Comparison of ENCODE assay signal across 26 cellular contexts in genomic region chr12:2886768-2887450, GRCh38. TPM values are rescaled to one million over a fixed set of nuclear protein-coding genes. Genes with fewer than 3 reads are reported as not detected.
DNase-seq lines count a peak whose midpoint lies in the region; ATAC-seq, FAIRE-seq and TF ChIP-seq lines count a peak whose summit lies in the region.
"Had no signal": no experiment of that assay in that cellular context is flagged by ENCODE, and none has a peak within 500 bp of the region (broad histone marks: within the 10 kb centered on the region; RNA-seq: fewer than 3 reads in every experiment).

No MANE protein-coding gene starts in this region.

- peaks cover 16% of the 10 kb centered on the region for H3K79me2 ChIP-seq in HepG2 (ENCODE audit: insufficient read depth, low read length)

- H2AFZ ChIP-seq in HepG2 (ENCODE audit: low read length) = no peak overlapping the region
- H2AFZ ChIP-seq: GM23248 had no signal

- peak overlapping the region; percentile 44 for H3K27ac ChIP-seq in HepG2 (ENCODE audit: extremely low read length, insufficient read depth, low read length)
- H3K27ac ChIP-seq: A549, GM23248 had no signal

- FAIRE-seq in HepG2 (lab: Jason Lieb, UNC) = no peak
- FAIRE-seq: A549, D721Med, GM12878, GM19239, H1 had no signal

- POLR2A ChIA-PET in HepG2 (lab: Yijun Ruan, JAX) = interaction anchor here (0.6 to 1.0 kb wide), 3 partner anchors 10 to 168 kb away, joined by 3 to 5 read pairs (median 3); partner anchors contain the start of genes FOXM1 and RHNO1

- no peak for TF ChIP-seq RAD21 in HepG2 (CRISPR knock-in tag; IDR thresholded peaks at IDR 0.05)

- H3K27me3 ChIP-seq in HepG2 (ENCODE audit: control insufficient read depth in 1 of 2, insufficient read depth in 2 of 2, low read length in 2 of 2) = no peaks in the 10 kb centered on the region; a peak in 1 of 5 replicates
- H3K27me3 ChIP-seq: BE2C; BLaER1 treated with 17β-estradiol and CSF1 and Interleukin-3, amounts not matched to agents 10 nM and 100 nM had no signal

- peaks cover 53% of the 10 kb centered on the region for H3K4me1 ChIP-seq in HepG2 (ENCODE audit: insufficient read depth, low read length)
- H3K4me1 ChIP-seq: BE2C had no signal

- H3K9me3 ChIP-seq in HepG2 (ENCODE audit: low read length) = no peaks in the 10 kb centered on the region
- H3K9me3 ChIP-seq: A549, BE2C had no signal

- in situ Hi-C loops in HepG2 (cut with HindIII; ENCODE audit: extremely low pct_ligation_motif_present, low pct_unique_long_range_greater_than_20kb) (loop anchor here (5.0 to 10.0 kb wide), 2 partner anchors 70 to 148 kb away; partner anchors contain the start of gene TEAD4), KBM-7 (cut with MboI; ENCODE audit: low pct_unique_long_range_greater_than_20kb, low sequenced_read_pairs) (no loop called here)

- no peak overlapping the region for H3K4me3 ChIP-seq in HepG2 (replicated peaks in 1 of 3; ENCODE audit: insufficient read depth in 1 of 3, low read depth in 2 of 3, low read length in 3 of 3)
- H3K4me3 ChIP-seq: A549; BLaER1 treated with 17β-estradiol and CSF1 and Interleukin-3, amounts not matched to agents 10 nM and 100 nM; GM12878; GM23248 had no signal

- CTCF ChIA-PET in HepG2 (lab: Yijun Ruan, JAX; ENCODE audit: low intra/inter-chr PET ratio, low total read pairs) = no interaction called here

- peaks cover 0 to 7% of the 10 kb centered on the region in 2 experiments; a peak in 1 of 5 replicates for H3K36me3 ChIP-seq in HepG2 (replicated peaks in 1 of 2; ENCODE audit: control insufficient read depth in 1 of 2, insufficient read depth in 2 of 2, low read length in 2 of 2)

- no peak for TF ChIP-seq POLR2A in HepG2 (IDR thresholded peaks at IDR 0.05; ENCODE audit: insufficient read depth in 1 of 2, low read depth in 2 of 2, low read length in 2 of 2)

- peak overlapping the region; percentile 33; the same call in 1 of the 2 replicates for H3K4me2 ChIP-seq in HepG2 (ENCODE audit: low read depth, low read length)
- H3K4me2 ChIP-seq: A549; BLaER1 treated with 17β-estradiol and CSF1 and Interleukin-3, amounts not matched to agents 10 nM and 100 nM had no signal

- ATAC-seq in HepG2 (no peak), left colon (no peak)
- ATAC-seq: A549, GM12878 had no signal

- TF ChIP-seq EP300 in HepG2 (IDR thresholded peaks at IDR 0.05; ENCODE audit: low read depth in 2 of 2, low read length in 2 of 2) (no peak), HepG2 (CRISPR knock-in tag; IDR thresholded peaks at IDR 0.05; ENCODE audit: borderline replicate concordance) (no peak)

- H4K20me1 ChIP-seq in HepG2 (ENCODE audit: insufficient read depth, low read length) = no peaks in the 10 kb centered on the region

- peak; percentile 27 for DNase-seq in activated effector memory CD4-positive, alpha-beta T cell treated with anti-CD3 and anti-CD28 coated beads, Interleukin-2, amount 50 U/mL, for 16 hours
- no peak for DNase-seq in activated effector memory CD4-positive, alpha-beta T cell treated with Interleukin-2 at 50 U/mL for 16 hours
- DNase-seq in HepG2 (ENCODE audit: low spot score) (peak; percentile 45), renal cortical epithelial cell (ENCODE audit: low read depth) (peak; percentile 78), left colon (no peak), KBM-7 (no peak)
- DNase-seq: 8988T; ACHN; AML-193; BE2C; CD4-positive, alpha-beta T cell; CD8-positive, alpha-beta memory T cell; DMS 273 treated with DMSO at 0.1 percent for 48 hours; DMS79; EL; GDM1; GM23248; H7; HCEC 1CT had no signal

- no peak for TF ChIP-seq CTCF in HepG2 (CRISPR knock-in tag; IDR thresholded peaks at IDR 0.05)

- WGBS in HepG2 (ENCODE audit: low lambda C conversion rate) = 65% methylated on average over 10 of the region's 10 CpGs

- no TSS peak for BruUV-seq in HepG2 (replicated peaks; lab: Mats Ljungman, UMichigan)

- intact Hi-C loops in HepG2 (cut with micrococcal nuclease; ENCODE audit: unreplicated experiment) (loop anchor here (2.0 to 5.0 kb wide), 2 partner anchors 40 to 148 kb away; no protein-coding TSS in a partner anchor), left colon (cut with DNase I, micrococcal nuclease) (no loop called here)

- H3K9ac ChIP-seq in HepG2 (ENCODE audit: insufficient read depth, low read depth, low read length) = no peak overlapping the region
- H3K9ac ChIP-seq: BLaER1 treated with 17β-estradiol and CSF1 and Interleukin-3, amounts not matched to agents 10 nM and 100 nM; GM23248 had no signal

RNA-seq across cellular contexts. Expression of gene TULP3, which starts 3.8 kb away (rescaled TPM):
- total RNA-seq in HepG2 (2016; rRNA removed; fragmentation: Illumina TruSeq; extraction: Trizol) (11.2 and 11.8 TPM in 2 replicates), renal cortical epithelial cell (15.5 and 27.1 TPM in 2 replicates), left colon (1 to 10 TPM; 7.5 to 9.9 TPM)
- 2.7 and 3.0 TPM in 2 replicates for total RNA-seq in HepG2 (2016; cell fraction: cytosol; rRNA removed; fragmentation: Illumina TruSeq; extraction: Trizol; ENCODE audit: low read depth)
- total RNA-seq in HepG2 (2016; cell fraction: insoluble cytoplasmic fraction; rRNA removed; fragmentation: Illumina TruSeq; extraction: Trizol) = 10.0 and 12.0 TPM in 2 replicates
- total RNA-seq in HepG2 (2016; cell fraction: membrane; rRNA removed; fragmentation: Illumina TruSeq; extraction: Trizol) = 6.8 and 7.0 TPM in 2 replicates
- 6.3 and 7.5 TPM in 2 replicates for total RNA-seq in HepG2 (2016; cell fraction: nucleus; rRNA removed; fragmentation: Illumina TruSeq; extraction: Trizol)
- polyA plus RNA-seq in HepG2 (2011; rRNA removed) = 10.7 and 13.2 TPM in 2 replicates
- 8.1 and 8.2 TPM in 2 replicates for polyA plus RNA-seq in HepG2 (2011; cell fraction: cytosol; rRNA removed)
- 12.8 and 13.4 TPM in 2 replicates for polyA plus RNA-seq in HepG2 (2011; cell fraction: nucleus; rRNA removed)
- 7.2 and 8.1 TPM in 2 replicates for polyA plus RNA-seq in HepG2 (2012)
- polyA plus RNA-seq in HepG2 (2016; cell fraction: cytosol; fragmentation: Illumina TruSeq; extraction: Trizol; ENCODE audit: low read depth) = 1.6 and 2.0 TPM in 2 replicates
- polyA plus RNA-seq in HepG2 (2016; cell fraction: insoluble cytoplasmic fraction; fragmentation: Illumina TruSeq; extraction: Trizol; ENCODE audit: low read depth) = 11.0 and 19.3 TPM in 2 replicates
- polyA plus RNA-seq in HepG2 (2016; cell fraction: membrane; fragmentation: Illumina TruSeq; extraction: Trizol; ENCODE audit: low read depth) = 5.8 and 6.9 TPM in 2 replicates
- polyA plus RNA-seq in HepG2 (2016; cell fraction: nucleus; fragmentation: Illumina TruSeq; extraction: Trizol; ENCODE audit: insufficient read depth, low read depth) = 22.8 and 24.8 TPM in 2 replicates
- polyA minus RNA-seq in HepG2 (2011; rRNA and poly(A)+ RNA removed; ENCODE audit: low replicate concordance) = 15.0 and 20.9 TPM in 2 replicates
- polyA minus RNA-seq in HepG2 (2011; cell fraction: cytosol; rRNA and poly(A)+ RNA removed) = 5.6 and 6.9 TPM in 2 replicates
- 5.6 and 6.1 TPM in 2 replicates for polyA minus RNA-seq in HepG2 (2011; cell fraction: nucleus; rRNA and poly(A)+ RNA removed)

RNA-seq across cellular contexts. Expression of gene RHNO1, which starts 9.9 kb away (rescaled TPM):
- total RNA-seq in HepG2 (2016; rRNA removed; fragmentation: Illumina TruSeq; extraction: Trizol) (27.2 and 30.4 TPM in 2 replicates), renal cortical epithelial cell (18.0 and 22.7 TPM in 2 replicates), left colon (10 to 100 TPM; 18.5 to 20.6 TPM)
- 21.1 and 34.2 TPM in 2 replicates for total RNA-seq in HepG2 (2016; cell fraction: cytosol; rRNA removed; fragmentation: Illumina TruSeq; extraction: Trizol; ENCODE audit: low read depth)
- 25.6 and 27.8 TPM in 2 replicates for total RNA-seq in HepG2 (2016; cell fraction: insoluble cytoplasmic fraction; rRNA removed; fragmentation: Illumina TruSeq; extraction: Trizol)
- 46.0 and 68.5 TPM in 2 replicates for total RNA-seq in HepG2 (2016; cell fraction: membrane; rRNA removed; fragmentation: Illumina TruSeq; extraction: Trizol)
- total RNA-seq in HepG2 (2016; cell fraction: nucleus; rRNA removed; fragmentation: Illumina TruSeq; extraction: Trizol) = 11.0 and 12.2 TPM in 2 replicates
- polyA plus RNA-seq in HepG2 (2011; rRNA removed) = 37.4 and 49.6 TPM in 2 replicates
- 24.5 and 28.5 TPM in 2 replicates for polyA plus RNA-seq in HepG2 (2011; cell fraction: cytosol; rRNA removed)
- 5.2 and 7.5 TPM in 2 replicates for polyA plus RNA-seq in HepG2 (2011; cell fraction: nucleus; rRNA removed)
- polyA plus RNA-seq in HepG2 (2012) = 12.7 and 23.0 TPM in 2 replicates
- 31.9 and 64.1 TPM in 2 replicates for polyA plus RNA-seq in HepG2 (2016; cell fraction: cytosol; fragmentation: Illumina TruSeq; extraction: Trizol; ENCODE audit: low read depth)
- polyA plus RNA-seq in HepG2 (2016; cell fraction: insoluble cytoplasmic fraction; fragmentation: Illumina TruSeq; extraction: Trizol; ENCODE audit: low read depth) = 61.5 and 67.1 TPM in 2 replicates
- 69.7 and 97.7 TPM in 2 replicates for polyA plus RNA-seq in HepG2 (2016; cell fraction: membrane; fragmentation: Illumina TruSeq; extraction: Trizol; ENCODE audit: low read depth)
- polyA plus RNA-seq in HepG2 (2016; cell fraction: nucleus; fragmentation: Illumina TruSeq; extraction: Trizol; ENCODE audit: insufficient read depth, low read depth) = 22.6 and 24.4 TPM in 2 replicates
- 20.8 and 79.2 TPM in 2 replicates for polyA minus RNA-seq in HepG2 (2011; rRNA and poly(A)+ RNA removed; ENCODE audit: low replicate concordance)
- 18.6 and 19.5 TPM in 2 replicates for polyA minus RNA-seq in HepG2 (2011; cell fraction: cytosol; rRNA and poly(A)+ RNA removed)
- 5.0 and 7.2 TPM in 2 replicates for polyA minus RNA-seq in HepG2 (2011; cell fraction: nucleus; rRNA and poly(A)+ RNA removed)

RNA-seq across cellular contexts. Expression of gene FOXM1, which starts 9.9 kb away (rescaled TPM):
- 25.9 and 28.6 TPM in 2 replicates for total RNA-seq in HepG2 (2016; rRNA removed; fragmentation: Illumina TruSeq; extraction: Trizol)
- total RNA-seq in HepG2 (2016; cell fraction: cytosol; rRNA removed; fragmentation: Illumina TruSeq; extraction: Trizol; ENCODE audit: low read depth) = 25.4 and 25.7 TPM in 2 replicates
- 22.5 and 24.1 TPM in 2 replicates for total RNA-seq in HepG2 (2016; cell fraction: insoluble cytoplasmic fraction; rRNA removed; fragmentation: Illumina TruSeq; extraction: Trizol)
- total RNA-seq in HepG2 (2016; cell fraction: membrane; rRNA removed; fragmentation: Illumina TruSeq; extraction: Trizol) = 75.7 and 77.8 TPM in 2 replicates
- total RNA-seq in HepG2 (2016; cell fraction: nucleus; rRNA removed; fragmentation: Illumina TruSeq; extraction: Trizol) = 21.2 and 26.7 TPM in 2 replicates
- polyA plus RNA-seq in HepG2 (2011; rRNA removed) = 13.0 and 17.1 TPM in 2 replicates
- polyA plus RNA-seq in HepG2 (2011; cell fraction: cytosol; rRNA removed) = 10.5 and 13.6 TPM in 2 replicates
- polyA plus RNA-seq in HepG2 (2011; cell fraction: nucleus; rRNA removed) = 19.0 and 26.5 TPM in 2 replicates
- 12.5 and 25.0 TPM in 2 replicates for polyA plus RNA-seq in HepG2 (2012)
- 77.1 and 77.7 TPM in 2 replicates for polyA plus RNA-seq in HepG2 (2016; cell fraction: cytosol; fragmentation: Illumina TruSeq; extraction: Trizol; ENCODE audit: low read depth)
- 47.3 and 73.5 TPM in 2 replicates for polyA plus RNA-seq in HepG2 (2016; cell fraction: insoluble cytoplasmic fraction; fragmentation: Illumina TruSeq; extraction: Trizol; ENCODE audit: low read depth)
- polyA plus RNA-seq in HepG2 (2016; cell fraction: membrane; fragmentation: Illumina TruSeq; extraction: Trizol; ENCODE audit: low read depth) = 163 and 181 TPM in 2 replicates
- 78.8 and 80.9 TPM in 2 replicates for polyA plus RNA-seq in HepG2 (2016; cell fraction: nucleus; fragmentation: Illumina TruSeq; extraction: Trizol; ENCODE audit: insufficient read depth, low read depth)
- polyA minus RNA-seq in HepG2 (2011; rRNA and poly(A)+ RNA removed; ENCODE audit: low replicate concordance) = 19.2 and 106 TPM in 2 replicates
- polyA minus RNA-seq in HepG2 (2011; cell fraction: cytosol; rRNA and poly(A)+ RNA removed) = 12.0 and 16.2 TPM in 2 replicates
- 11.6 and 12.9 TPM in 2 replicates for polyA minus RNA-seq in HepG2 (2011; cell fraction: nucleus; rRNA and poly(A)+ RNA removed)
- 0.60 and 4.9 TPM in 2 replicates for total RNA-seq in renal cortical epithelial cell
- 10 to 100 TPM in 1 of 2 donors, 1 to 10 TPM in 1; 6.5 to 19.8 TPM for total RNA-seq in left colon
- polyA plus RNA-seq: CD14-positive monocyte had no signal

RNA-seq across cellular contexts. Expression of gene TEX52, which starts 30.1 kb away (rescaled TPM):
- 0.17 TPM in 1 of 2 replicates, not detected in the other for total RNA-seq in HepG2 (2016; rRNA removed; fragmentation: Illumina TruSeq; extraction: Trizol)
- not detected in 2 replicates for total RNA-seq in HepG2 (2016; cell fraction: cytosol; rRNA removed; fragmentation: Illumina TruSeq; extraction: Trizol; ENCODE audit: low read depth)
- not detected in 2 replicates for total RNA-seq in HepG2 (2016; cell fraction: insoluble cytoplasmic fraction; rRNA removed; fragmentation: Illumina TruSeq; extraction: Trizol)
- 0.15 TPM in 1 of 2 replicates, not detected in the other for total RNA-seq in HepG2 (2016; cell fraction: membrane; rRNA removed; fragmentation: Illumina TruSeq; extraction: Trizol)
- total RNA-seq in HepG2 (2016; cell fraction: nucleus; rRNA removed; fragmentation: Illumina TruSeq; extraction: Trizol) = not detected in 2 replicates
- 0.05 TPM in 1 of 2 replicates, not detected in the other for polyA plus RNA-seq in HepG2 (2011; rRNA removed)
- not detected in 2 replicates for polyA plus RNA-seq in HepG2 (2011; cell fraction: cytosol; rRNA removed)
- not detected in 2 replicates for polyA plus RNA-seq in HepG2 (2011; cell fraction: nucleus; rRNA removed)
- 0.32 and 0.44 TPM in 2 replicates for polyA plus RNA-seq in HepG2 (2012)
- not detected in 2 replicates for polyA plus RNA-seq in HepG2 (2016; cell fraction: cytosol; fragmentation: Illumina TruSeq; extraction: Trizol; ENCODE audit: low read depth)
- polyA plus RNA-seq in HepG2 (2016; cell fraction: insoluble cytoplasmic fraction; fragmentation: Illumina TruSeq; extraction: Trizol; ENCODE audit: low read depth) = not detected in 2 replicates
- not detected in 2 replicates for polyA plus RNA-seq in HepG2 (2016; cell fraction: membrane; fragmentation: Illumina TruSeq; extraction: Trizol; ENCODE audit: low read depth)
- polyA plus RNA-seq in HepG2 (2016; cell fraction: nucleus; fragmentation: Illumina TruSeq; extraction: Trizol; ENCODE audit: insufficient read depth, low read depth) = not detected in 2 replicates
- polyA minus RNA-seq in HepG2 (2011; rRNA and poly(A)+ RNA removed; ENCODE audit: low replicate concordance) = 0.34 TPM in 1 of 2 replicates, not detected in the other
- not detected in 2 replicates for polyA minus RNA-seq in HepG2 (2011; cell fraction: cytosol; rRNA and poly(A)+ RNA removed)
- polyA minus RNA-seq in HepG2 (2011; cell fraction: nucleus; rRNA and poly(A)+ RNA removed) = 0.52 TPM in 1 of 2 replicates, not detected in the other
- total RNA-seq in renal cortical epithelial cell = not detected in 2 replicates
- not detected for total RNA-seq in left colon
- total RNA-seq: CD4-positive, alpha-beta T cell; CD8-positive, alpha-beta memory T cell; GM12878; GM23248; H1; H7 had no signal
- polyA plus RNA-seq: A549; CD14-positive monocyte; CD8-positive, alpha-beta memory T cell; GM23248; H1 had no signal

RNA-seq across cellular contexts. Expression of gene NRIP2, which starts 52.1 kb away (rescaled TPM):
- total RNA-seq in HepG2 (2016; rRNA removed; fragmentation: Illumina TruSeq; extraction: Trizol) (not detected in 2 replicates), renal cortical epithelial cell (not detected in 2 replicates), left colon (1 to 10 TPM; 1.2 to 1.8 TPM)
- total RNA-seq in HepG2 (2016; cell fraction: cytosol; rRNA removed; fragmentation: Illumina TruSeq; extraction: Trizol; ENCODE audit: low read depth) = not detected in 2 replicates
- not detected in 2 replicates for total RNA-seq in HepG2 (2016; cell fraction: insoluble cytoplasmic fraction; rRNA removed; fragmentation: Illumina TruSeq; extraction: Trizol)
- not detected in 2 replicates for total RNA-seq in HepG2 (2016; cell fraction: membrane; rRNA removed; fragmentation: Illumina TruSeq; extraction: Trizol)
- not detected in 2 replicates for total RNA-seq in HepG2 (2016; cell fraction: nucleus; rRNA removed; fragmentation: Illumina TruSeq; extraction: Trizol)
- polyA plus RNA-seq in HepG2 (2011; rRNA removed) = not detected in 2 replicates
- not detected in 2 replicates for polyA plus RNA-seq in HepG2 (2011; cell fraction: cytosol; rRNA removed)
- not detected in 2 replicates for polyA plus RNA-seq in HepG2 (2011; cell fraction: nucleus; rRNA removed)
- 0.15 and 0.25 TPM in 2 replicates for polyA plus RNA-seq in HepG2 (2012)
- not detected in 2 replicates for polyA plus RNA-seq in HepG2 (2016; cell fraction: cytosol; fragmentation: Illumina TruSeq; extraction: Trizol; ENCODE audit: low read depth)
- not detected in 2 replicates for polyA plus RNA-seq in HepG2 (2016; cell fraction: insoluble cytoplasmic fraction; fragmentation: Illumina TruSeq; extraction: Trizol; ENCODE audit: low read depth)
- polyA plus RNA-seq in HepG2 (2016; cell fraction: membrane; fragmentation: Illumina TruSeq; extraction: Trizol; ENCODE audit: low read depth) = not detected in 2 replicates
- polyA plus RNA-seq in HepG2 (2016; cell fraction: nucleus; fragmentation: Illumina TruSeq; extraction: Trizol; ENCODE audit: insufficient read depth, low read depth) = not detected in 2 replicates
- polyA minus RNA-seq in HepG2 (2011; rRNA and poly(A)+ RNA removed; ENCODE audit: low replicate concordance) = not detected in 2 replicates
- not detected in 2 replicates for polyA minus RNA-seq in HepG2 (2011; cell fraction: cytosol; rRNA and poly(A)+ RNA removed)
- not detected in 2 replicates for polyA minus RNA-seq in HepG2 (2011; cell fraction: nucleus; rRNA and poly(A)+ RNA removed)
- total RNA-seq: CD4-positive, alpha-beta T cell; CD8-positive, alpha-beta memory T cell; GM12878; GM23248; H1; H7 had no signal
- polyA plus RNA-seq: A549 had no signal

Comparison
In these comparisons a context has a peak if more than half of its experiments do, and no peak if none do; other contexts are left out.
1. DNase-seq: peak in activated effector memory CD4-positive, alpha-beta T cell treated with anti-CD3 and anti-CD28 coated beads, Interleukin-2, amount 50 U/mL, for 16 hours (single experiment), HepG2 (single experiment) and renal cortical epithelial cell (single experiment); none in activated effector memory CD4-positive, alpha-beta T cell treated with Interleukin-2 at 50 U/mL for 16 hours (single experiment), left colon (0 of 2) and KBM-7 (single experiment).